8 cellular contexts compared by ENCODE assay signal in the genomic region with DNA sequence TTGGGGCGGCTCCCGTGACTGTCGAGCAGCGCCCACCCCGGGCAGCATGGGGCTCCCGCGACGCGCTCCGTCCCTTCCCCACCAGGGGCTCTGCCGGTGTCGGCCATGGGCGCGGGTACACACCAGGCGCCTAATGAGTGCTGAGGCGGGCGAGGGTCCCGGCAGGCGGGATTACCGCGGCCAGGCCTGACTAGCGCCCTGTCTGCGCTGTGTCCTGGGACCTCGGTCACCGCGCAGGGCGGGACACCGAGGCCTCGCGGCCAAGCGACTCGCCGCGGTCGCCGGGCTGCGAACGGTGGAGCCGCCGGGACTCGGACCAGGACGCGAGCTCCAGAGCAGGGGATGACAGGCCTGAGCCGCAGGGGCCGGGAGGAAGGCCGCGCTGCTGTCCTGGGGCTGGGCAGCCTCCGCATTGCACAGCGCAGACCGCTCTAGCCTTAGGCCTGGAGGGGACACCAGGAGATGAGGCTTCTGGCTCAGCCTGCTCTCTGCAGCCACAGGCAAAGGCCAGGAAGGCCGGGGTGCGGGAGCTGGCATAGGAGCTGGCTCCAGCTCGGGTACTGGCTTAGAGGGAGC. TPM values are rescaled to one million over a fixed set of nuclear protein-coding genes. Genes with fewer than 3 reads are reported as not detected.
DNase-seq lines count a peak whose midpoint lies in the region; ATAC-seq and TF ChIP-seq lines count a peak whose summit lies in the region.

No MANE protein-coding gene starts in this region.

- in situ Hi-C loops in Panc1 (cut with HindIII; ENCODE audit: low pct_unique_long_range_greater_than_20kb, low sequenced_read_pairs) = no loop called here

- ATAC-seq in Panc1 = peak; percentile 48

- H3K4me3 ChIP-seq in HFF-Myc (replicated peaks; ENCODE audit: low read depth, low read length) = peak overlapping the region; percentile 97
- peak overlapping the region; percentile 92 to 96 for H3K4me3 ChIP-seq in Panc1 (ENCODE audit: low read depth in 2 of 2, low read length in 2 of 2)
- H3K4me3 ChIP-seq in effector memory CD4-positive, alpha-beta T cell (ENCODE audit: insufficient read depth, low read depth, low read length, poor library complexity, severe bottlenecking) = peak overlapping the region; percentile 58
- H3K4me3 ChIP-seq in mesodermal cell (ENCODE audit: extremely low read depth, insufficient read depth, low read length, poor library complexity, severe bottlenecking) = peak overlapping the region; percentile 74
- H3K4me3 ChIP-seq in urinary bladder (ENCODE audit: low read depth, low read length) = peak overlapping the region; percentile 88

- 7 to 9% methylated on average over 49 to 53 of the region's 53 CpGs for WGBS in mesodermal cell (ENCODE audit: insufficient coverage in 2 of 2), 2 experiments
- WGBS in urinary bladder = 3% methylated on average over 53 of the region's 53 CpGs

- DNase-seq in NCI-H748 (lab: John Stamatoyannopoulos, UW; ENCODE audit: unreplicated experiment) (peak; percentile 35), NCI-H748 treated with DMSO at 0.1 percent for 48 hours (lab: John Stamatoyannopoulos, UW) (no peak), HFF-Myc (ENCODE audit: extremely low read depth, low read depth) (no peak), Panc1 (ENCODE audit: low read depth, low spot score) (no peak), dedifferentiated amniotic fluid mesenchymal stem cell (ENCODE audit: extremely low spot score) (no peak)
- DNase-seq in effector memory CD4-positive, alpha-beta T cell = no peak

- no peak for TF ChIP-seq CTCF in HFF-Myc (IDR thresholded peaks at IDR 0.05; ENCODE audit: low read depth, low read length, missing control alignments)
- no peak for TF ChIP-seq CTCF in Panc1 (IDR thresholded peaks at IDR 0.05)

- H3K4me1 ChIP-seq in Panc1 (ENCODE audit: control insufficient read depth, insufficient read depth, low read length) (peaks cover 26% of the 10 kb centered on the region), mesodermal cell (ENCODE audit: control insufficient read depth, insufficient read depth, low read length, poor library complexity, severe bottlenecking) (peaks cover 27% of the 10 kb centered on the region), urinary bladder (ENCODE audit: insufficient read depth) (no peaks in the 10 kb centered on the region)
- H3K4me1 ChIP-seq in effector memory CD4-positive, alpha-beta T cell (ENCODE audit: control insufficient read depth, insufficient read depth, low read length, poor library complexity, severe bottlenecking) = peaks cover 25% of the 10 kb centered on the region

- peaks cover 14% of the 10 kb centered on the region for H3K36me3 ChIP-seq in Panc1 (ENCODE audit: control insufficient read depth, insufficient read depth, low read length)
- H3K36me3 ChIP-seq in effector memory CD4-positive, alpha-beta T cell (ENCODE audit: control insufficient read depth, insufficient read depth, low read length) = peaks cover 24% of the 10 kb centered on the region
- H3K36me3 ChIP-seq in mesodermal cell (ENCODE audit: control insufficient read depth, insufficient read depth, low read length) = peaks cover 32% of the 10 kb centered on the region
- no peaks in the 10 kb centered on the region for H3K36me3 ChIP-seq in urinary bladder (ENCODE audit: insufficient read depth)

- H3K27me3 ChIP-seq in Panc1 (ENCODE audit: control insufficient read depth, insufficient read depth, low read length) = no peaks in the 10 kb centered on the region
- no peaks in the 10 kb centered on the region for H3K27me3 ChIP-seq in effector memory CD4-positive, alpha-beta T cell (replicated peaks; ENCODE audit: control insufficient read depth, insufficient read depth, low read length, poor library complexity, severe bottlenecking)

- intact Hi-C loops in Panc1 (cut with micrococcal nuclease; ENCODE audit: unreplicated experiment) = no loop called here

- H3K27ac ChIP-seq in Panc1 (ENCODE audit: low read length) (peak overlapping the region; percentile 74), mesodermal cell (ENCODE audit: low read depth, low read length, severe bottlenecking) (no peak overlapping the region), urinary bladder (ENCODE audit: low read depth) (no peak overlapping the region)
- no peak overlapping the region for H3K27ac ChIP-seq in effector memory CD4-positive, alpha-beta T cell (ENCODE audit: insufficient read depth, low read length, poor library complexity, severe bottlenecking)

- POLR2A ChIA-PET in Panc1 (lab: Charles Lee) = no interaction called here

- H3K9me3 ChIP-seq in Panc1 (ENCODE audit: control insufficient read depth, insufficient read depth, low read depth, low read length) (no peaks in the 10 kb centered on the region), mesodermal cell (ENCODE audit: control insufficient read depth, low read length) (no peaks in the 10 kb centered on the region)
- no peaks in the 10 kb centered on the region for H3K9me3 ChIP-seq in effector memory CD4-positive, alpha-beta T cell (ENCODE audit: control insufficient read depth, low read length)

- CTCF ChIA-PET in Panc1 (lab: Charles Lee) = no interaction called here

- BruUV-seq in Panc1 (replicated peaks; lab: Mats Ljungman, UMichigan) = no TSS peak

RNA-seq across cellular contexts. Expression of gene LCN10, which starts 14.1 kb away (rescaled TPM):
- total RNA-seq in Panc1 (2021; ENCODE audit: unreplicated experiment) (not detected), urinary bladder (not detected)
- not detected for polyA plus RNA-seq in Panc1 (2012; ENCODE audit: insufficient read length)
- not detected for polyA plus RNA-seq in mesodermal cell (2013, experiment 1 of 2)
- polyA plus RNA-seq in mesodermal cell (2013, experiment 2 of 2) = not detected
- 11.3 TPM for polyA plus RNA-seq in urinary bladder

RNA-seq across cellular contexts. Expression of gene DIPK1B, which starts 16.3 kb away (rescaled TPM):
- 10.6 TPM for total RNA-seq in Panc1 (2021; ENCODE audit: unreplicated experiment)
- 26.9 TPM for polyA plus RNA-seq in Panc1 (2012; ENCODE audit: insufficient read length)
- polyA plus RNA-seq in mesodermal cell (2013, experiment 1 of 2) = 89.9 TPM
- polyA plus RNA-seq in mesodermal cell (2013, experiment 2 of 2) = 67.3 TPM
- 10.8 TPM for total RNA-seq in urinary bladder
- polyA plus RNA-seq in urinary bladder = 18.9 TPM

RNA-seq across cellular contexts. Expression of gene LCN6, which starts 19.7 kb away (rescaled TPM):
- total RNA-seq in Panc1 (2021; ENCODE audit: unreplicated experiment) = not detected
- polyA plus RNA-seq in Panc1 (2012; ENCODE audit: insufficient read length) = not detected
- polyA plus RNA-seq in mesodermal cell (2013, experiment 1 of 2) = not detected
- polyA plus RNA-seq in mesodermal cell (2013, experiment 2 of 2) = not detected
- total RNA-seq in urinary bladder = not detected
- polyA plus RNA-seq in urinary bladder = 26.6 TPM

RNA-seq across cellular contexts. Expression of gene LCN8, which starts 29.4 kb away (rescaled TPM):
- total RNA-seq in Panc1 (2021; ENCODE audit: unreplicated experiment) = not detected
- polyA plus RNA-seq in Panc1 (2012; ENCODE audit: insufficient read length) = not detected
- not detected for polyA plus RNA-seq in mesodermal cell (2013, experiment 1 of 2)
- polyA plus RNA-seq in mesodermal cell (2013, experiment 2 of 2) = not detected
- not detected for total RNA-seq in urinary bladder
- not detected for polyA plus RNA-seq in urinary bladder

RNA-seq across cellular contexts. Expression of gene LCN15, which starts 35.7 kb away (rescaled TPM):
- total RNA-seq in Panc1 (2021; ENCODE audit: unreplicated experiment) = 0.05 TPM
- polyA plus RNA-seq in Panc1 (2012; ENCODE audit: insufficient read length) = 1.0 TPM
- 1.4 TPM for polyA plus RNA-seq in mesodermal cell (2013, experiment 1 of 2)
- 1.6 TPM for polyA plus RNA-seq in mesodermal cell (2013, experiment 2 of 2)
- not detected for total RNA-seq in urinary bladder
- polyA plus RNA-seq in urinary bladder = not detected
